In genomic region chr13:26051231-26052135, GRCh38 we compare ENCODE assay signal across 8 cellular contexts. TPM values are rescaled to one million over a fixed set of nuclear protein-coding genes. Genes with fewer than 3 reads are reported as not detected.
DNase-seq lines count a peak whose midpoint lies in the region; ATAC-seq and TF ChIP-seq lines count a peak whose summit lies in the region.

Gene SHISA2, minus strand, starts transcription at chr13:26052016. Its CDS starts 1,041 bp downstream, at chr13:26050975.

- no peak within 1 kb of the TSS for H3K27ac Mint-ChIP-seq in MCF 10A (ENCODE audit: low read depth, unreplicated experiment)

- H3K9me3 ChIP-seq in iPS-15b (ENCODE audit: control insufficient read depth, insufficient read depth, low read length) (no peaks in the 10 kb centered on the region), gastrocnemius medialis (no peaks in the 10 kb centered on the region)

- peaks cover 50% of the 10 kb centered on the region for H3K27me3 ChIP-seq in HL-60 (ENCODE audit: insufficient read depth, poor library complexity, severe bottlenecking)
- H3K27me3 ChIP-seq in iPS-15b (ENCODE audit: control insufficient read depth, insufficient read depth, low read length), result peaks cover 52% of the 10 kb centered on the region
- peaks cover 0 to 9% (median 4%) of the 10 kb centered on the region in 3 donors for H3K27me3 ChIP-seq in gastrocnemius medialis

- POLR2A ChIA-PET in MCF 10A (lab: Yijun Ruan, JAX), result interaction anchor here (1.0 kb wide), 1 partner anchor 192 kb away, joined by 3 read pairs; no protein-coding TSS in a partner anchor

- CTCF ChIA-PET in MCF 10A (lab: Yijun Ruan, JAX), result no interaction called here

- H3K9ac ChIP-seq in iPS-15b (ENCODE audit: low read depth, low read length), result peak within 1 kb of the TSS; percentile 47

- H3K4me1 Mint-ChIP-seq in MCF 10A (ENCODE audit: insufficient read depth, unreplicated experiment), result no peaks in the 10 kb centered on the region

- in situ Hi-C loops in gastrocnemius medialis (cut with MboI; ENCODE audit: low sequenced_read_pairs in 4 of 4), result no loop called here

- H3K9me3 Mint-ChIP-seq in MCF 10A (ENCODE audit: unreplicated experiment), result no peaks in the 10 kb centered on the region

- no peak for TF ChIP-seq CTCF in AG09309 (IDR thresholded peaks at IDR 0.05; ENCODE audit: control insufficient read depth, insufficient read depth, low read depth, low read length, missing control alignments)
- TF ChIP-seq CTCF in HL-60 (IDR thresholded peaks at IDR 0.05; ENCODE audit: insufficient read depth, low read length), result no peak
- TF ChIP-seq CTCF in MCF 10A (IDR thresholded peaks at IDR 0.05; ENCODE audit: unreplicated experiment), result no peak
- TF ChIP-seq CTCF in gastrocnemius medialis (IDR thresholded peaks at IDR 0.05 in 4 of 5, conservative IDR thresholded peaks at IDR 0.05 in 1 of 5), result no peak

- H3K4me3 ChIP-seq in AG09309 (ENCODE audit: control insufficient read depth, low read depth, low read length) (peak within 1 kb of the TSS; percentile 33), HL-60 (replicated peaks; ENCODE audit: insufficient read depth, low read length) (peak within 1 kb of the TSS; percentile 52), iPS-15b (ENCODE audit: low read depth, low read length) (peak within 1 kb of the TSS; percentile 61), gastrocnemius medialis (peak within 1 kb of the TSS; percentile 54 to 64 (median 59))

- ATAC-seq in SK-N-SH treated with all-trans-retinoic acid at 6 μM for 48 hours (peak; percentile 74), gastrocnemius medialis (peak; percentile 65 to 69), HG03442 (IDR thresholded peaks at IDR 0.05; ENCODE audit: unreplicated experiment) (no peak)

- H3K4me3 Mint-ChIP-seq in MCF 10A (ENCODE audit: unreplicated experiment), result peak within 1 kb of the TSS; percentile 62

- DNase-seq in AG09309 (ENCODE audit: low read depth) (no peak), HL-60 (ENCODE audit: low read depth in 1 of 2, low spot score in 1 of 2) (peak; percentile 20 to 22), MCF 10A (ENCODE audit: unreplicated experiment) (peak; percentile 53), gastrocnemius medialis (no peak), NK-92 (lab: John Stamatoyannopoulos, UW; ENCODE audit: unreplicated experiment) (no peak)

- peak; percentile 76 to 90 for TF ChIP-seq POLR2A in gastrocnemius medialis (IDR thresholded peaks at IDR 0.05)

- no peak within 1 kb of the TSS for H3K27ac ChIP-seq in HL-60 (replicated peaks)
- peak within 1 kb of the TSS; percentile 59 to 76 (median 72) for H3K27ac ChIP-seq in gastrocnemius medialis

- H3K36me3 Mint-ChIP-seq in MCF 10A (ENCODE audit: insufficient read depth, unreplicated experiment), result no peaks in the 10 kb centered on the region

- H3K36me3 ChIP-seq in iPS-15b (ENCODE audit: control insufficient read depth, insufficient read depth, low read length), result peaks cover under 1% of the 10 kb centered on the region
- H3K36me3 ChIP-seq in gastrocnemius medialis, result no peaks in the 10 kb centered on the region

- peaks cover 3% of the 10 kb centered on the region for H3K4me1 ChIP-seq in iPS-15b (ENCODE audit: control insufficient read depth, insufficient read depth, low read length)
- peaks cover 11% of the 10 kb centered on the region in 2 donors for H3K4me1 ChIP-seq in gastrocnemius medialis

- intact Hi-C loops in MCF 10A (cut with micrococcal nuclease), result no loop called here
- intact Hi-C loops in gastrocnemius medialis (cut with DNase I; ENCODE audit: low total_unique reads), result loop anchor here (2.0 to 5.0 kb wide), 3 partner anchors 29 to 179 kb away; no protein-coding TSS in a partner anchor

- no peaks in the 10 kb centered on the region for H3K27me3 Mint-ChIP-seq in MCF 10A (ENCODE audit: insufficient read depth, unreplicated experiment)

- no TSS peak for BruUV-seq in MCF 10A (replicated peaks; lab: Mats Ljungman, UMichigan)

TF ChIP-seq in SK-N-SH treated with all-trans-retinoic acid at 6 μM for 48 hours, 23 proteins besides CTCF, POLR2A, EP300 and RAD21:
- TF ChIP-seq ZNF565 (CRISPR knock-in tag; conservative IDR thresholded peaks at IDR 0.05; ENCODE audit: low read depth), result no peak
- TF ChIP-seq, protein P1, sequence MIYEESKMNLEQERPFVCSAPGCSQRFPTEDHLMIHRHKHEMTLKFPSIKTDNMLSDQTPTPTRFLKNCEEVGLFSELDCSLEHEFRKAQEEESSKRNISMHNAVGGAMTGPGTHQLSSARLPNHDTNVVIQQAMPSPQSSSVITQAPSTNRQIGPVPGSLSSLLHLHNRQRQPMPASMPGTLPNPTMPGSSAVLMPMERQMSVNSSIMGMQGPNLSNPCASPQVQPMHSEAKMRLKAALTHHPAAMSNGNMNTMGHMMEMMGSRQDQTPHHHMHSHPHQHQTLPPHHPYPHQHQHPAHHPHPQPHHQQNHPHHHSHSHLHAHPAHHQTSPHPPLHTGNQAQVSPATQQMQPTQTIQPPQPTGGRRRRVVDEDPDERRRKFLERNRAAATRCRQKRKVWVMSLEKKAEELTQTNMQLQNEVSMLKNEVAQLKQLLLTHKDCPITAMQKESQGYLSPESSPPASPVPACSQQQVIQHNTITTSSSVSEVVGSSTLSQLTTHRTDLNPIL (CRISPR knock-in tag; IDR thresholded peaks at IDR 0.05; ENCODE audit: low read depth), result no peak

RNA-seq across cellular contexts. Expression of gene SHISA2, which starts in this region (rescaled TPM):
- total RNA-seq in MCF 10A (2022), result 0.86 and 1.2 TPM in 2 replicates
- 10 to 100 TPM in 1 of 4 donors, 1 to 10 TPM in 3; 2.8 to 19.3 (median 3.2) TPM for total RNA-seq in gastrocnemius medialis

Comparison
In these comparisons a context has a peak if more than half of its experiments do, and no peak if none do; other contexts are left out.
1. DNase-seq: peak in HL-60 (2 of 2) and MCF 10A (single experiment); none in AG09309 (single experiment), gastrocnemius medialis (0 of 2) and NK-92 (single experiment).
2. Peak in every context shown above with its lines, with median percentiles within 50 percentile points of each other: H3K4me3 ChIP-seq.